ENCODE assay signal across 9 cellular contexts in the genomic region with DNA sequence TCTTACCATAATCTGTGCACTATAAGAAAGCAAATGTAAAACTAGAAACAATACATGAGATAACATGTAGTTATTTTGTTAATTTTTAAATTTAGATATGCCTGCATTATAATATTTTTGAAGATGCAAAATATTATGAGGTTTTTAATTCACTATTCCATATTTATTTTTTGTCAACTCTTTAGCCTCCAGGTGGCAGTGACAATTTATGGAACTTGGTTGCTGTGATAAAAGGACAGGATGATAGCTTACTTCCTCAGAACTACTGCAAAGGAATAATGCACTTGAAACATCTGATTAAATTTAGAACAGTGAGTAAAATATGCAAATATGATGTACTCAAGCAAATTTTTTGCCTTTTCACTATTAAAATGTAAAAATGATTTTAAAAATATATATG. TPM values are rescaled to one million over a fixed set of nuclear protein-coding genes. Genes with fewer than 3 reads are reported as not detected.
DNase-seq lines count a peak whose midpoint lies in the region; ATAC-seq and TF ChIP-seq lines count a peak whose summit lies in the region.
"Had no signal": no experiment of that assay in that cellular context is flagged by ENCODE, and none has a peak within 500 bp of the region (broad histone marks: within the 10 kb centered on the region; RNA-seq: fewer than 3 reads in every experiment).

No MANE protein-coding gene starts in this region.

- POLR2A ChIA-PET in AG04450 (lab: Yijun Ruan, JAX): no interaction called here

- H2AFZ ChIP-seq in OCI-LY3 (ENCODE audit: low read depth, low read length): no peak overlapping the region

- TF ChIP-seq CTCF in AG04450 (IDR thresholded peaks at IDR 0.05; ENCODE audit: low read depth, low read length): peak; percentile 36
- peak; percentile 72 for TF ChIP-seq CTCF in OCI-LY3 (IDR thresholded peaks at IDR 0.05; ENCODE audit: low read depth, low read length)
- TF ChIP-seq CTCF in foreskin fibroblast (IDR thresholded peaks at IDR 0.05; ENCODE audit: low read depth, low read length): peak; percentile 14
- no peak for TF ChIP-seq CTCF in natural killer cell (IDR thresholded peaks at IDR 0.05)
- TF ChIP-seq CTCF in ascending aorta (IDR thresholded peaks at IDR 0.05): peak in 1 of 3 experiments; percentile 54

- H3K9me3 Mint-ChIP-seq in natural killer cell: no peaks in the 10 kb centered on the region

- no peaks in the 10 kb centered on the region for H3K36me3 Mint-ChIP-seq in natural killer cell

- no peaks in the 10 kb centered on the region for H3K79me2 ChIP-seq in OCI-LY3 (ENCODE audit: low read length)

- intact Hi-C loops in natural killer cell (cut with micrococcal nuclease) (no loop called here), ascending aorta (cut with DNase I) (loop anchor here (1.0 to 5.0 kb wide), 2 partner anchors 37 to 191 kb away; no protein-coding TSS in a partner anchor)

- H3K4me2 ChIP-seq in OCI-LY3 (ENCODE audit: low read length): no peak overlapping the region

- H4K20me1 ChIP-seq in OCI-LY3 (ENCODE audit: insufficient read depth, low read length): no peaks in the 10 kb centered on the region

- ATAC-seq in GM18907 (IDR thresholded peaks at IDR 0.05; ENCODE audit: unreplicated experiment): peak; percentile 60
- no peak for ATAC-seq in natural killer cell
- ATAC-seq: activated CD4-positive, alpha-beta T cell treated with anti-CD3 and anti-CD28 coated beads for 36 hours had no signal

- CTCF ChIA-PET in AG04450 (lab: Charles Lee): interaction anchor here (0.8 to 5.4 kb wide), 3 partner anchors 16 to 191 kb away, joined by 4 to 60 read pairs (median 5); no protein-coding TSS in a partner anchor

- H3K4me1 Mint-ChIP-seq in natural killer cell: no peaks in the 10 kb centered on the region
- H3K4me1 Mint-ChIP-seq: activated CD4-positive, alpha-beta T cell treated with anti-CD3 and anti-CD28 coated beads for 36 hours had no signal

- no peaks in the 10 kb centered on the region for H3K27me3 Mint-ChIP-seq in natural killer cell (ENCODE audit: low read depth in 2 of 2)
- H3K27me3 Mint-ChIP-seq: activated CD4-positive, alpha-beta T cell treated with anti-CD3 and anti-CD28 coated beads for 36 hours had no signal

- H3K27me3 ChIP-seq in AG04450 (ENCODE audit: control insufficient read depth, insufficient read depth, low read length) (no peaks in the 10 kb centered on the region), OCI-LY3 (ENCODE audit: low read depth, low read length) (no peaks in the 10 kb centered on the region), ascending aorta (no peaks in the 10 kb centered on the region)

- no peak overlapping the region for H3K4me3 Mint-ChIP-seq in natural killer cell
- H3K4me3 Mint-ChIP-seq: activated CD4-positive, alpha-beta T cell treated with anti-CD3 and anti-CD28 coated beads for 36 hours had no signal

- H3K9me3 ChIP-seq in AG04450 (ENCODE audit: control insufficient read depth, insufficient read depth, low read length): no peaks in the 10 kb centered on the region
- H3K9me3 ChIP-seq in OCI-LY3 (ENCODE audit: insufficient read depth, low read length): no peaks in the 10 kb centered on the region
- H3K9me3 ChIP-seq in ascending aorta: no peaks in the 10 kb centered on the region

- H3K36me3 ChIP-seq in OCI-LY3 (replicated peaks; ENCODE audit: low read depth, low read length) (no peaks in the 10 kb centered on the region), ascending aorta (no peaks in the 10 kb centered on the region)

- no peak overlapping the region for H3K4me3 ChIP-seq in AG04450 (ENCODE audit: low read depth, low read length)
- no peak overlapping the region for H3K4me3 ChIP-seq in OCI-LY3 (ENCODE audit: low read length)
- no peak overlapping the region for H3K4me3 ChIP-seq in foreskin fibroblast (ENCODE audit: low read depth in 1 of 2, low read length in 2 of 2)
- H3K4me3 ChIP-seq in ascending aorta: no peak overlapping the region

- no peak overlapping the region for H3K27ac Mint-ChIP-seq in natural killer cell
- H3K27ac Mint-ChIP-seq: activated CD4-positive, alpha-beta T cell treated with anti-CD3 and anti-CD28 coated beads for 36 hours had no signal

- DNase-seq in AG04450 (ENCODE audit: low read depth, low spot score): no peak
- DNase-seq in foreskin fibroblast: peak; percentile 7 to 58
- no peak for DNase-seq in natural killer cell
- no peak for DNase-seq in ascending aorta (ENCODE audit: low spot score in 2 of 2)
- no peak for DNase-seq in activated CD4-positive, alpha-beta T cell treated with anti-CD3 and anti-CD28 coated beads, Interleukin-2, amount 50 U/mL, for 48 hours
- DNase-seq in stimulated activated CD4-positive, alpha-beta T cell treated with anti-CD3 and anti-CD28 coated beads, Interleukin-1b, Interleukin-23, amount 100 ng/mL, for 48 hours: no peak
- DNase-seq: activated CD4-positive, alpha-beta T cell treated with anti-CD3 and anti-CD28 coated beads for 36 hours had no signal

- H3K4me1 ChIP-seq in OCI-LY3 (ENCODE audit: low read length) (no peaks in the 10 kb centered on the region), ascending aorta (no peaks in the 10 kb centered on the region)

- no peak overlapping the region for H3K9ac ChIP-seq in OCI-LY3 (ENCODE audit: low read length)

- H3K27ac ChIP-seq in AG04450 (ENCODE audit: low read depth, low read length): no peak overlapping the region
- no peak overlapping the region for H3K27ac ChIP-seq in OCI-LY3 (ENCODE audit: low read length)
- H3K27ac ChIP-seq in ascending aorta: no peak overlapping the region

RNA-seq across cellular contexts. Expression of gene SPATA4, which starts 45.1 kb away (rescaled TPM):
- polyA plus RNA-seq in AG04450 (2011; rRNA removed): 0.09 and 0.11 TPM in 2 replicates
- 1.6 TPM in 1 of 2 replicates, not detected in the other for polyA minus RNA-seq in AG04450 (2011; rRNA and poly(A)+ RNA removed)
- total RNA-seq in natural killer cell (not detected), ascending aorta (not detected)
- total RNA-seq: activated CD4-positive, alpha-beta T cell treated with anti-CD3 and anti-CD28 coated beads for 36 hours had no signal

Comparison
In these comparisons a context has a peak if more than half of its experiments do, and no peak if none do; other contexts are left out.
1. DNase-seq: peak in foreskin fibroblast (2 of 2); none in AG04450 (single experiment), natural killer cell (single experiment), ascending aorta (0 of 2), activated CD4-positive, alpha-beta T cell treated with anti-CD3 and anti-CD28 coated beads, Interleukin-2, amount 50 U/mL, for 48 hours (0 of 2) and stimulated activated CD4-positive, alpha-beta T cell treated with anti-CD3 and anti-CD28 coated beads, Interleukin-1b, Interleukin-23, amount 100 ng/mL, for 48 hours (single experiment).